ENCODE assay signal across 1 cellular context in genomic region chr16:25066747-25067631, GRCh38.
TF ChIP-seq lines count a peak whose summit lies in the region.

No MANE protein-coding gene starts in this region.

TF ChIP-seq in HepG2, 621 proteins besides CTCF, POLR2A, EP300 and RAD21 (continued from another document and continues in another):
- TF ChIP-seq MLXIP (CRISPR knock-in tag; IDR thresholded peaks at IDR 0.05; ENCODE audit: borderline replicate concordance) (no peak), SNAPC4 (CRISPR knock-in tag; IDR thresholded peaks at IDR 0.05) (no peak), ZC3H13 (CRISPR knock-in tag; IDR thresholded peaks at IDR 0.05) (no peak), LCORL (IDR thresholded peaks at IDR 0.05) (no peak), LCORL (CRISPR knock-in tag; IDR thresholded peaks at IDR 0.05) (peak; percentile 41; the same call in 1 of the 2 replicates), SSRP1 (CRISPR knock-in tag; IDR thresholded peaks at IDR 0.05) (no peak), RARG (CRISPR knock-in tag; IDR thresholded peaks at IDR 0.05; ENCODE audit: low read depth) (no peak), TBX2 (CRISPR knock-in tag; IDR thresholded peaks at IDR 0.05; ENCODE audit: borderline replicate concordance) (peak; percentile 27; the same call in 1 of the 2 replicates), GPN1 (CRISPR knock-in tag; IDR thresholded peaks at IDR 0.05; ENCODE audit: borderline replicate concordance) (0 out of 2 replicates have a peak, but pooled peaks have one; percentile 13), TSC22D2 (CRISPR knock-in tag; IDR thresholded peaks at IDR 0.05; ENCODE audit: borderline replicate concordance) (no peak), ZBTB7B (CRISPR knock-in tag; IDR thresholded peaks at IDR 0.05) (peak; percentile 69; the same call in 1 of the 2 replicates), FOXO4 (CRISPR knock-in tag; conservative IDR thresholded peaks at IDR 0.05) (no peak), FOXK2 (IDR thresholded peaks at IDR 0.05) (no peak), ASH2L (IDR thresholded peaks at IDR 0.05; ENCODE audit: insufficient read length, low read depth, low read length) (peak; percentile 22), MXD1 (CRISPR knock-in tag; IDR thresholded peaks at IDR 0.05) (peak; percentile 37; the same call in 1 of the 2 replicates), ARID4A (CRISPR knock-in tag; IDR thresholded peaks at IDR 0.05; ENCODE audit: borderline replicate concordance) (peak; percentile 71), BHLHE40 (IDR thresholded peaks at IDR 0.05; ENCODE audit: low read length) (no peak), TCF7 (IDR thresholded peaks at IDR 0.05; ENCODE audit: low read depth) (no peak), ZHX1 (CRISPR knock-in tag; IDR thresholded peaks at IDR 0.05; ENCODE audit: low read depth) (0 out of 2 replicates have a peak, but pooled peaks have one; percentile 21), ZNF782 (CRISPR knock-in tag; IDR thresholded peaks at IDR 0.05; ENCODE audit: borderline replicate concordance) (0 out of 2 replicates have a peak, but pooled peaks have one; percentile 58), ATM (IDR thresholded peaks at IDR 0.05; ENCODE audit: borderline replicate concordance) (no peak), GRHL1 (CRISPR knock-in tag; conservative IDR thresholded peaks at IDR 0.05) (no peak), NCOA2 (CRISPR knock-in tag; IDR thresholded peaks at IDR 0.05) (no peak), ZNF543 (CRISPR knock-in tag; IDR thresholded peaks at IDR 0.05) (peak; percentile 57; the same call in 1 of the 2 replicates), XBP1 (CRISPR knock-in tag; IDR thresholded peaks at IDR 0.05) (no peak), ZNF691 (CRISPR knock-in tag; IDR thresholded peaks at IDR 0.05; ENCODE audit: borderline replicate concordance, low read depth) (0 out of 2 replicates have a peak, but pooled peaks have one; percentile 60), PREB (CRISPR knock-in tag; IDR thresholded peaks at IDR 0.05) (no peak; the same call in 1 of the 2 replicates), ATF7-NPFF (CRISPR knock-in tag; IDR thresholded peaks at IDR 0.05; ENCODE audit: low read depth) (peak; percentile 72; the same call in 1 of the 2 replicates), CEBPG (CRISPR knock-in tag; IDR thresholded peaks at IDR 0.05) (no peak), ZMYM2 (CRISPR knock-in tag; IDR thresholded peaks at IDR 0.05) (peak; percentile 67; the same call in 1 of the 2 replicates), SIN3B (IDR thresholded peaks at IDR 0.05; ENCODE audit: low read length) (no peak), FOXM1 (CRISPR knock-in tag; IDR thresholded peaks at IDR 0.05) (no peak), ZNF513 (CRISPR knock-in tag; conservative IDR thresholded peaks at IDR 0.05) (no peak), MTF1 (CRISPR knock-in tag; IDR thresholded peaks at IDR 0.05) (no peak)
